In the genomic region with DNA sequence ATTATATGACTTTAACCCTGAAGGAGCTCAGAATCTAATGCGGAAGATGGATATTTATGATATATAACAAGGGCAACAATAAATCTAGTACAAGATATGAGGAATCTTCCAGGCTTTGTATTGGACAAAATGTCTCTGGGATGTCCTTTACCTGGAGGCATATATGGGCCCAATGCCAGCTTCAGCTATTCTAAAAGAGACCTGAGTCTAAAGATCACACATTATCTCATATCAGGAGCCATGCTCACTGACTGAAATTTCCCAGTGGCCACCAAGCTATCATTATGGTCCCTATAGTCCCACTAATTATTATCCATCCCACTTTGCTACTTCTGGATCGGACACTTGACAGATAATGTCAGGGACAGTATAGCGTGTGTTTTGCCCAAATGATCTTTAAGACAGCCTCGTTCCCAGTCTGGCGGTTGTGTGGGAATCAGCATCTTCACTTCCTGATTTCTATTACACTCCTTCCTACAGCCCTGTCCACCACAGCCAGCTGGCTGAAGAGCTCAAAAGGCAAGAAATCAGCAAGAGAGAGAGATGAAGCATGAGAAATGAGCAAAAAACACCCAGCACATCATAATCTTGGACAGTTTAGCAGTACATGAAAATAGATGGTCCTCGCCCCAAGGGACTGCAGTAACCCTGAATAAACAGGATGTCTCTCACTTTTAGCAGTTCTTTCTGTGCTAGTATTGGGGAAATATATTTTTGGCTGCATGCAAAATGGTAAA, we compare ENCODE assay signal across 18 cellular contexts. TPM values are rescaled to one million over a fixed set of nuclear protein-coding genes. Genes with fewer than 3 reads are reported as not detected.
A peak's percentile ranks its signal among the peaks of the same experiment; 100 is the strongest.
DNase-seq lines count a peak whose midpoint lies in the region; ATAC-seq, FAIRE-seq and TF ChIP-seq lines count a peak whose summit lies in the region.
"Had no signal": no experiment of that assay in that cellular context is flagged by ENCODE, and none has a peak within 500 bp of the region (broad histone marks: within the 10 kb centered on the region; RNA-seq: fewer than 3 reads in every experiment).

No MANE protein-coding gene starts in this region.

- no peaks in the 10 kb centered on the region for H3K36me3 ChIP-seq in adrenal gland (replicated peaks in 1 of 2)
- H3K36me3 ChIP-seq: colonic mucosa, neutrophil had no signal

- WGBS in adrenal gland, 4 donors: 54 to 82% (median 76%) methylated on average over 6 of the region's 6 CpGs

- intact Hi-C loops in adrenal gland (cut with DNase I): no loop called here
- intact Hi-C loops in posterior vena cava (cut with DNase I): no loop called here

- DNase-seq in adrenal gland (peak in 5 of 7 donors; percentile 7 to 59 (median 23)), posterior vena cava (ENCODE audit: low spot score) (peak; percentile 82), NCI-H1436 (lab: John Stamatoyannopoulos, UW) (no peak), H54 (ENCODE audit: insufficient read length, low spot score) (no peak), erythroblast (lab: John Stamatoyannopoulos, UW) (no peak)
- DNase-seq: activated gamma-delta T cell treated with Interleukin-2 at 50 U/mL for 16 hours; colonic mucosa; EL; NCI-H2107; stimulated activated CD4-positive, alpha-beta T cell treated with anti-CD3 and anti-CD28 coated beads, Interleukin-2, amount 100 ng/mL, for 24 hours; T-helper 17 cell had no signal

- peaks cover 0 to 8% of the 10 kb centered on the region in 2 donors for H3K4me1 ChIP-seq in adrenal gland (replicated peaks in 1 of 2)
- H3K4me1 ChIP-seq: colonic mucosa had no signal

- no peak for TF ChIP-seq CTCF in adrenal gland (IDR thresholded peaks at IDR 0.05)

- FAIRE-seq in H54 (lab: Jason Lieb, UNC): no peak
- FAIRE-seq: astrocyte had no signal

- H3K27ac ChIP-seq in adrenal gland: no peak overlapping the region
- H3K27ac ChIP-seq: colonic mucosa, neutrophil had no signal

- ATAC-seq in GM18909 (IDR thresholded peaks at IDR 0.05; ENCODE audit: poor library complexity, unreplicated experiment): peak; percentile 46
- peak; percentile 53 for ATAC-seq in HG03565 (IDR thresholded peaks at IDR 0.05; ENCODE audit: unreplicated experiment)
- ATAC-seq in GM19395 (IDR thresholded peaks at IDR 0.05; ENCODE audit: unreplicated experiment): no peak
- ATAC-seq: activated CD4-positive, CD25-positive, alpha-beta regulatory T cell treated with anti-CD3 and anti-CD28 coated beads, Interleukin-2, amount 50 U/mL, for 24 hours; T-helper 17 cell had no signal

- no peak for TF ChIP-seq POLR2A in adrenal gland (IDR thresholded peaks at IDR 0.05)
- TF ChIP-seq POLR2A in H54 (IDR thresholded peaks at IDR 0.05; ENCODE audit: low read depth, low read length): no peak
- TF ChIP-seq POLR2A in erythroblast (IDR thresholded peaks at IDR 0.05; ENCODE audit: low read length): no peak

- no peaks in the 10 kb centered on the region for H3K9me3 ChIP-seq in adrenal gland (replicated peaks in 1 of 3)
- H3K9me3 ChIP-seq: colonic mucosa, neutrophil had no signal

- H3K4me3 ChIP-seq in adrenal gland: no peak overlapping the region
- H3K4me3 ChIP-seq: colonic mucosa had no signal

- H3K27me3 ChIP-seq in adrenal gland: no peaks in the 10 kb centered on the region
- H3K27me3 ChIP-seq: colonic mucosa, neutrophil had no signal

RNA-seq across cellular contexts. Expression of gene KLHL31, which starts 34.9 kb away (rescaled TPM):
- total RNA-seq in adrenal gland (10 to 100 TPM in 1 of 8 donors, 1 to 10 TPM in 7; 1.6 to 11.5 (median 3.1) TPM), posterior vena cava (under 1 TPM; 0.10 to 0.19 TPM)
- 1 to 10 TPM in 2 of 3 donors, under 1 TPM in 1; 0.84 to 2.1 (median 1.4) TPM for polyA plus RNA-seq in adrenal gland
- total RNA-seq: RPMI7951 had no signal

Comparison
In these comparisons a context has a peak if more than half of its experiments do, and no peak if none do; other contexts are left out.
1. DNase-seq: peak in adrenal gland (5 of 7) and posterior vena cava (single experiment); none in NCI-H1436 (single experiment), H54 (single experiment) and erythroblast (0 of 2).